19 cellular contexts compared by ENCODE assay signal in the genomic region with DNA sequence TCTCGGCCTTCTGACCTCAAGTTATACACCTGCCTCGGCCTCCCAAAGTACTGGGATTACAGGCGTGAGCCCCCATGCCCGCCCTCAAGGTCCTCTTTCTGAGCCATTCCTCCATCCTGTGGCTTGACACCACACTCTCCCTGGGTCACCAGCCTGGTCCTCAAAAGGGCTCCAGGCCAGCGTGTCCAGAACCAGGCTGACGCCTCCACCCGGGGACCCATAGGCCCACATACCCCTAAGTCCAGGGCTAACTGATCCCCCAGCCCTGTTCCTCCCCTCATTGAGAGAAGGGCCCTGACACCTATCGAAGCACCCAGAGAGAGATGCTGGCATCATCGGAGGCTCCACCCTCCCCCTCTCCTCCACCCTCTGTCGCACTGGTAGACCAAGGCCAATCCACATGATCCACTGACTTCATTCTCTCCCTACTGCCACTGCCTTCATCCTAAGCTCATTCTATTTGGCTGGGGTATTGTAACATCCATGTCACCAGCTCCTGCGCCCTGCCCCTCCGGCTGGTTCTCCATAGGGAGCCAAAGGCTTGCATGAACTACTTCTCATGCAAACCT. TPM values are rescaled to one million over a fixed set of nuclear protein-coding genes. Genes with fewer than 3 reads are reported as not detected.
A peak's percentile ranks its signal among the peaks of the same experiment; 100 is the strongest.
DNase-seq lines count a peak whose midpoint lies in the region; ATAC-seq, FAIRE-seq and TF ChIP-seq lines count a peak whose summit lies in the region.
"Had no signal": no experiment of that assay in that cellular context is flagged by ENCODE, and none has a peak within 500 bp of the region (broad histone marks: within the 10 kb centered on the region; RNA-seq: fewer than 3 reads in every experiment).

No MANE protein-coding gene starts in this region.

- no peak overlapping the region for H3K27ac ChIP-seq in kidney (ENCODE audit: low read depth in 2 of 2, low read length in 2 of 2)
- H3K27ac ChIP-seq in neuronal stem cell (replicated peaks; ENCODE audit: low read length) = no peak overlapping the region
- H3K27ac ChIP-seq in upper lobe of right lung = no peak overlapping the region
- H3K27ac ChIP-seq: 22Rv1, KMS-11, PC-9 had no signal

- TF ChIP-seq CTCF in kidney (IDR thresholded peaks at IDR 0.05; ENCODE audit: borderline replicate concordance, extremely low read depth, insufficient read depth) (no peak), upper lobe of right lung (IDR thresholded peaks at IDR 0.05) (no peak)

- no peak overlapping the region for H2BK120ac ChIP-seq in neuronal stem cell (ENCODE audit: low read depth, low read length)

- no peak overlapping the region for H3K4ac ChIP-seq in neuronal stem cell (ENCODE audit: low read length)

- H3K14ac ChIP-seq in neuronal stem cell (ENCODE audit: low read length) = peak overlapping the region; percentile 71

- H3K4me3 ChIP-seq in kidney (ENCODE audit: low read length in 2 of 2) (no peak overlapping the region), neuronal stem cell (ENCODE audit: low read length in 2 of 2) (no peak overlapping the region), upper lobe of right lung (no peak overlapping the region)
- H3K4me3 ChIP-seq: PC-9 had no signal

- H2AFZ ChIP-seq in neuronal stem cell (ENCODE audit: low read length) = no peak overlapping the region
- H2AFZ ChIP-seq: PC-9 had no signal

- no peak overlapping the region for H2BK5ac ChIP-seq in neuronal stem cell (ENCODE audit: low read length)

- intact Hi-C loops in kidney (cut with DNase I) = no loop called here
- intact Hi-C loops in upper lobe of right lung (cut with DNase I) = no loop called here

- no peak overlapping the region for H3K9ac ChIP-seq in kidney (ENCODE audit: low read length in 2 of 2)
- no peak overlapping the region for H3K9ac ChIP-seq in neuronal stem cell (ENCODE audit: low read depth, low read length, poor library complexity)
- H3K9ac ChIP-seq: KMS-11 had no signal

- peak overlapping the region; percentile 31 for H3K23ac ChIP-seq in neuronal stem cell (ENCODE audit: low read depth, low read length, poor library complexity)

- no CpG with 5 or more reads among the region's 12 CpGs for WGBS in neuronal stem cell (ENCODE audit: extremely low coverage in 2 of 2, insufficient read length in 2 of 2, insufficient replicate concordance in 1 of 2), 2 donors

- H3K4me1 ChIP-seq in kidney (ENCODE audit: control insufficient read depth in 1 of 2, insufficient read depth in 1 of 2, low read depth in 1 of 2, low read length in 2 of 2) = peaks cover 0 to 3% of the 10 kb centered on the region in 2 donors
- H3K4me1 ChIP-seq in neuronal stem cell (ENCODE audit: control insufficient read depth in 2 of 2, insufficient read depth in 1 of 2, low read depth in 1 of 2, low read length in 2 of 2) = peaks cover 0 to 5% of the 10 kb centered on the region in 2 donors
- H3K4me1 ChIP-seq in upper lobe of right lung = peaks cover 9% of the 10 kb centered on the region

- no peaks in the 10 kb centered on the region for H3K79me1 ChIP-seq in neuronal stem cell (ENCODE audit: low read depth, low read length)

- ATAC-seq in upper lobe of right lung = no peak

- no peak overlapping the region for H3K4me2 ChIP-seq in neuronal stem cell (ENCODE audit: insufficient read depth, low read length, poor library complexity, severe bottlenecking)
- H3K4me2 ChIP-seq: KMS-11, PC-9 had no signal

- H2AK5ac ChIP-seq in neuronal stem cell (ENCODE audit: low read depth, low read length) = peak overlapping the region; percentile 88

- no peak overlapping the region for H2BK12ac ChIP-seq in neuronal stem cell (ENCODE audit: low read length)

- peak; percentile 25 for DNase-seq in activated effector memory CD4-positive, alpha-beta T cell treated with anti-CD3 and anti-CD28 coated beads, Interleukin-2, amount 50 U/mL, for 16 hours
- DNase-seq in activated effector memory CD4-positive, alpha-beta T cell treated with Interleukin-2 at 50 U/mL for 16 hours = no peak
- DNase-seq in kidney (peak; percentile 52), neuronal stem cell (ENCODE audit: low spot score) (no peak), upper lobe of right lung (peak; percentile 59), SHP77 treated with DMSO at 0.1 percent for 48 hours (lab: John Stamatoyannopoulos, UW) (no peak), AG08395 (ENCODE audit: low spot score) (no peak), kidney tubule cell (ENCODE audit: low spot score) (no peak)
- DNase-seq: DMS79 treated with DMSO at 0.1 percent for 48 hours, GOT3, MV-4-11, NCI-H1417, NCI-H187, NCI-H2107, PC-9 had no signal

- H4K8ac ChIP-seq in neuronal stem cell (ENCODE audit: low read depth, low read length) = peak overlapping the region; percentile 30

- H3K36me3 ChIP-seq in kidney (ENCODE audit: control insufficient read depth in 1 of 2, insufficient read depth in 2 of 2, low read length in 2 of 2) (no peaks in the 10 kb centered on the region), neuronal stem cell (replicated peaks in 1 of 2; ENCODE audit: control insufficient read depth in 2 of 2, insufficient read depth in 2 of 2, low read length in 2 of 2) (no peaks in the 10 kb centered on the region), upper lobe of right lung (no peaks in the 10 kb centered on the region)

- H3K9me3 ChIP-seq in kidney (ENCODE audit: control insufficient read depth in 1 of 2, low read length in 2 of 2) = no peaks in the 10 kb centered on the region
- H3K9me3 ChIP-seq in neuronal stem cell (replicated peaks in 1 of 2; ENCODE audit: control insufficient read depth in 2 of 2, insufficient read depth in 1 of 2, low read depth in 1 of 2, low read length in 2 of 2) = no peaks in the 10 kb centered on the region
- no peaks in the 10 kb centered on the region for H3K9me3 ChIP-seq in upper lobe of right lung

- H3K27me3 ChIP-seq in neuronal stem cell (ENCODE audit: control insufficient read depth in 3 of 3, insufficient read depth in 3 of 3, low read depth in 1 of 3, low read length in 3 of 3) = no peaks in the 10 kb centered on the region
- no peaks in the 10 kb centered on the region for H3K27me3 ChIP-seq in upper lobe of right lung

- H4K91ac ChIP-seq in neuronal stem cell (ENCODE audit: low read depth, low read length, poor library complexity) = peak overlapping the region; percentile 92

- FAIRE-seq in kidney (lab: Jason Lieb, UNC) = no peak

- H2BK15ac ChIP-seq in neuronal stem cell (ENCODE audit: low read length) = no peak overlapping the region

- H3K18ac ChIP-seq in neuronal stem cell (ENCODE audit: low read length) = no peak overlapping the region

RNA-seq across cellular contexts. Expression of a gene that starts 46.7 kb away (rescaled TPM):
- 0.50 TPM for total RNA-seq in kidney
- polyA plus RNA-seq in kidney (ENCODE audit: insufficient read depth, low read depth, low replicate concordance) = not detected
- polyA plus RNA-seq in neuronal stem cell (2013, experiment 1 of 2) = not detected
- polyA plus RNA-seq in neuronal stem cell (2013, experiment 2 of 2) = 0.04 TPM
- total RNA-seq in upper lobe of right lung = not detected
- total RNA-seq: HT-29 had no signal
- polyA plus RNA-seq: CD14-positive monocyte had no signal

Comparison
In these comparisons a context has a peak if more than half of its experiments do, and no peak if none do; other contexts are left out.
1. DNase-seq: peak in activated effector memory CD4-positive, alpha-beta T cell treated with anti-CD3 and anti-CD28 coated beads, Interleukin-2, amount 50 U/mL, for 16 hours (single experiment), kidney (single experiment) and upper lobe of right lung (single experiment); none in activated effector memory CD4-positive, alpha-beta T cell treated with Interleukin-2 at 50 U/mL for 16 hours (single experiment), neuronal stem cell (single experiment), SHP77 treated with DMSO at 0.1 percent for 48 hours (single experiment), AG08395 (single experiment) and kidney tubule cell (single experiment).